ENCODE assay signal across 7 cellular contexts in genomic region chr2:154247503-154247902, GRCh38.
"Had no signal": no experiment of that assay in that cellular context is flagged by ENCODE, and none has a peak within 500 bp of the region (broad histone marks: within the 10 kb centered on the region; RNA-seq: fewer than 3 reads in every experiment).

No MANE protein-coding gene starts in this region.

- H3K9me3 ChIP-seq: HAP-1 had no signal

- ATAC-seq: HCT116 had no signal

- H3K27ac Mint-ChIP-seq: HFFc6 had no signal

- DNase-seq: GM23248, GOT3, H7, HFFc6, IMR-90 had no signal

- H3K9ac ChIP-seq: GM23248 had no signal

- H3K4me1 ChIP-seq: HAP-1 had no signal

- H3K4me3 Mint-ChIP-seq: HFFc6 had no signal

- H2AFZ ChIP-seq: GM23248 had no signal

- H3K36me3 ChIP-seq: HAP-1 had no signal

- H3K4me3 ChIP-seq: GM23248, HAP-1 had no signal

- H3K27ac ChIP-seq: GM23248 had no signal
